In genomic region chrX:19739683-19740082, GRCh38 we compare ENCODE assay signal across 8 cellular contexts.
DNase-seq lines count a peak whose midpoint lies in the region; ATAC-seq, FAIRE-seq and TF ChIP-seq lines count a peak whose summit lies in the region.

No MANE protein-coding gene starts in this region.

- no peaks in the 10 kb centered on the region for H3K4me1 ChIP-seq in liver (ENCODE audit: control insufficient read depth in 4 of 4, insufficient read depth in 4 of 4, low read length in 3 of 4)

- TF ChIP-seq CTCF in liver (IDR thresholded peaks at IDR 0.05; ENCODE audit: low read depth, low read length, missing input control), result peak; percentile 64

- FAIRE-seq in TTC549 (lab: Jason Lieb, UNC), result peak; percentile 26

- H3K36me3 ChIP-seq in liver (ENCODE audit: control insufficient read depth in 4 of 4, insufficient read depth in 3 of 4, low read depth in 1 of 4, low read length in 3 of 4), result no peaks in the 10 kb centered on the region

- peak; percentile 19 for DNase-seq in NCI-H2196 (lab: John Stamatoyannopoulos, UW; ENCODE audit: unreplicated experiment)
- no peak for DNase-seq in NCI-H2196 treated with DMSO at 0.1 percent for 48 hours (lab: John Stamatoyannopoulos, UW; ENCODE audit: unreplicated experiment)
- DNase-seq in M059J (ENCODE audit: low read depth), result peak; percentile 81
- peak; percentile 0 for DNase-seq in cerebellum (ENCODE audit: low spot score)
- DNase-seq in stimulated activated naive CD8-positive, alpha-beta T cell treated with anti-CD3 and anti-CD28 coated beads, Interleukin-15, Interleukin-2, amounts not matched to agents 100 U/mL and 50 U/mL, for 24 hours, result peak; percentile 54
- DNase-seq in occipital lobe (lab: John Stamatoyannopoulos, UW), result no peak

- H3K9ac ChIP-seq in liver (ENCODE audit: low read depth in 1 of 2, low read length in 2 of 2), result no peak overlapping the region

- H3K27me3 ChIP-seq in liver (ENCODE audit: control insufficient read depth in 4 of 4, insufficient read depth in 4 of 4, low read length in 3 of 4), result no peaks in the 10 kb centered on the region

- WGBS in liver, result 65% methylated on average over 5 of the region's 5 CpGs

- no peak overlapping the region for H3K4me3 ChIP-seq in liver (ENCODE audit: low read depth in 1 of 3, low read length in 3 of 3)

- peak; percentile 73 to 87 for TF ChIP-seq RAD21 in liver (IDR thresholded peaks at IDR 0.05)

- H3K27ac ChIP-seq in liver (ENCODE audit: low read depth in 1 of 2, low read length in 2 of 2), result no peak overlapping the region

- ATAC-seq in stimulated activated naive CD8-positive, alpha-beta T cell treated with anti-CD3 and anti-CD28 coated beads, Interleukin-15, Interleukin-2, amounts not matched to agents 100 U/mL and 50 U/mL, for 24 hours, result no peak

- no peaks in the 10 kb centered on the region for H3K9me3 ChIP-seq in liver (ENCODE audit: control insufficient read depth in 4 of 4, low read length in 3 of 4)

TF ChIP-seq in liver, 16 proteins besides CTCF, POLR2A, EP300 and RAD21:
- TF ChIP-seq REST (IDR thresholded peaks at IDR 0.05), result no peak
- TF ChIP-seq HNF4G (IDR thresholded peaks at IDR 0.05), result no peak
- no peak for TF ChIP-seq TAF1 (conservative IDR thresholded peaks at IDR 0.05)
- TF ChIP-seq SP1 (IDR thresholded peaks at IDR 0.05), result no peak
- TF ChIP-seq JUND (IDR thresholded peaks at IDR 0.05), result no peak
TF ChIP-seq in liver: peak in this region for 0.

Comparison
In these comparisons a context has a peak if more than half of its experiments do, and no peak if none do; other contexts are left out.
1. DNase-seq: peak in NCI-H2196 (single experiment), M059J (single experiment), cerebellum (single experiment) and stimulated activated naive CD8-positive, alpha-beta T cell treated with anti-CD3 and anti-CD28 coated beads, Interleukin-15, Interleukin-2, amounts not matched to agents 100 U/mL and 50 U/mL, for 24 hours (single experiment); none in NCI-H2196 treated with DMSO at 0.1 percent for 48 hours (single experiment) and occipital lobe (single experiment).